ENCODE assay signal across 10 cellular contexts in genomic region chr7:106344861-106345260, GRCh38.
DNase-seq lines count a peak whose midpoint lies in the region; ATAC-seq and TF ChIP-seq lines count a peak whose summit lies in the region.
"Had no signal": no experiment of that assay in that cellular context is flagged by ENCODE, and none has a peak within 500 bp of the region (broad histone marks: within the 10 kb centered on the region; RNA-seq: fewer than 3 reads in every experiment).

No MANE protein-coding gene starts in this region.

- H3K23ac ChIP-seq in mesenchymal stem cell (ENCODE audit: low read length in 2 of 2), result no peak overlapping the region

- H3K18ac ChIP-seq in mesenchymal stem cell (ENCODE audit: low read depth in 1 of 2, low read length in 2 of 2), result no peak overlapping the region

- H3K9me3 ChIP-seq in CD4-positive, CD25-positive, alpha-beta regulatory T cell (ENCODE audit: control insufficient read depth in 2 of 2, low read length in 2 of 2), result peaks cover 10 to 16% of the 10 kb centered on the region in 2 experiments
- peaks cover 45% of the 10 kb centered on the region for H3K9me3 ChIP-seq in mesenchymal stem cell (ENCODE audit: control insufficient read depth, low read length)

- H2AK5ac ChIP-seq in mesenchymal stem cell (ENCODE audit: low read length, severe bottlenecking), result no peak overlapping the region

- peaks cover 23% of the 10 kb centered on the region for H3K4me1 ChIP-seq in CD4-positive, CD25-positive, alpha-beta regulatory T cell (ENCODE audit: control insufficient read depth, insufficient read depth, low read length, poor library complexity, severe bottlenecking)
- peaks cover 1% of the 10 kb centered on the region for H3K4me1 ChIP-seq in mesenchymal stem cell (ENCODE audit: control insufficient read depth, insufficient read depth, low read depth, low read length)

- no peak overlapping the region for H3K4me2 ChIP-seq in mesenchymal stem cell (ENCODE audit: low read length, poor library complexity, severe bottlenecking)

- H3K9ac ChIP-seq in mesenchymal stem cell (ENCODE audit: low read length), result peak overlapping the region; percentile 81

- no peaks in the 10 kb centered on the region for H3K36me3 Mint-ChIP-seq in CD4-positive, CD25-positive, alpha-beta regulatory T cell
- peaks cover 28% of the 10 kb centered on the region for H3K36me3 Mint-ChIP-seq in activated naive CD8-positive, alpha-beta T cell
- peaks cover 4 to 14% (median 10%) of the 10 kb centered on the region in 3 donors for H3K36me3 Mint-ChIP-seq in immature natural killer cell

- H4K91ac ChIP-seq in mesenchymal stem cell (ENCODE audit: low read length), result no peak overlapping the region

- no peak for TF ChIP-seq CTCF in NB4 (IDR thresholded peaks at IDR 0.05; ENCODE audit: low read depth, low read length)

- no peak overlapping the region for H3K4ac ChIP-seq in mesenchymal stem cell (ENCODE audit: low read depth in 1 of 2, low read length in 2 of 2)

- no peak overlapping the region for H3K27ac ChIP-seq in CD4-positive, CD25-positive, alpha-beta regulatory T cell (ENCODE audit: insufficient read depth, low read length, poor library complexity, severe bottlenecking)
- H3K27ac ChIP-seq in mesenchymal stem cell (ENCODE audit: low read length, poor library complexity, severe bottlenecking), result no peak overlapping the region
- H3K27ac ChIP-seq: VCaP had no signal

- H3K27ac Mint-ChIP-seq in CD4-positive, CD25-positive, alpha-beta regulatory T cell, result peak overlapping the region in 2 of 3 donors; percentile 5 to 15
- peak overlapping the region; percentile 94 for H3K27ac Mint-ChIP-seq in activated naive CD8-positive, alpha-beta T cell
- peak overlapping the region in 2 of 6 donors; percentile 5 to 66 for H3K27ac Mint-ChIP-seq in immature natural killer cell

- H3K4me3 Mint-ChIP-seq in CD4-positive, CD25-positive, alpha-beta regulatory T cell, result no peak overlapping the region
- H3K4me3 Mint-ChIP-seq in activated naive CD8-positive, alpha-beta T cell, result peak overlapping the region; percentile 80
- H3K4me3 Mint-ChIP-seq in immature natural killer cell, result no peak overlapping the region

- no peak overlapping the region for H2BK15ac ChIP-seq in mesenchymal stem cell (ENCODE audit: low read depth, poor library complexity, severe bottlenecking)

- no peak overlapping the region for H2BK120ac ChIP-seq in mesenchymal stem cell (ENCODE audit: low read depth, low read length)

- 79% methylated on average over 4 of the region's 4 CpGs for WGBS in mesenchymal stem cell

- H3K27me3 ChIP-seq in CD4-positive, CD25-positive, alpha-beta regulatory T cell (ENCODE audit: control insufficient read depth, insufficient read depth, low read length), result no peaks in the 10 kb centered on the region
- no peaks in the 10 kb centered on the region for H3K27me3 ChIP-seq in mesenchymal stem cell (ENCODE audit: control insufficient read depth in 1 of 2, insufficient read depth in 1 of 2, low read length in 2 of 2)

- ATAC-seq in CD4-positive, CD25-positive, alpha-beta regulatory T cell (ENCODE audit: low read depth in 2 of 2), result no peak
- ATAC-seq in GM18868 (IDR thresholded peaks at IDR 0.05; ENCODE audit: unreplicated experiment), result no peak

- peaks cover 12% of the 10 kb centered on the region for H3K27me3 Mint-ChIP-seq in CD4-positive, CD25-positive, alpha-beta regulatory T cell
- no peaks in the 10 kb centered on the region for H3K27me3 Mint-ChIP-seq in activated naive CD8-positive, alpha-beta T cell
- peaks cover 7 to 9% (median 8%) of the 10 kb centered on the region in 3 donors for H3K27me3 Mint-ChIP-seq in immature natural killer cell (ENCODE audit: low read depth in 3 of 3)

- H4K8ac ChIP-seq in mesenchymal stem cell (ENCODE audit: low read length), result no peak overlapping the region

- H2BK5ac ChIP-seq in mesenchymal stem cell (ENCODE audit: low read depth, low read length, poor library complexity, severe bottlenecking), result no peak overlapping the region

- DNase-seq in CD4-positive, CD25-positive, alpha-beta regulatory T cell, result no peak
- peak; percentile 93 for DNase-seq in NB4 (ENCODE audit: low read depth)
- DNase-seq in mesenchymal stem cell, result peak; percentile 92
- no peak for DNase-seq in NCI-H524 treated with DMSO at 0.1 percent for 48 hours (lab: John Stamatoyannopoulos, UW)
- no peak for DNase-seq in immature natural killer cell
- DNase-seq in DMS 273 (lab: John Stamatoyannopoulos, UW; ENCODE audit: unreplicated experiment), result no peak
- DNase-seq: NCI-H82 had no signal

- no peak overlapping the region for H2AFZ ChIP-seq in mesenchymal stem cell (ENCODE audit: low read depth, low read length)

- H3K79me1 ChIP-seq in mesenchymal stem cell (replicated peaks; ENCODE audit: low read length, poor library complexity, severe bottlenecking), result no peaks in the 10 kb centered on the region

- peaks cover 4 to 42% (median 17%) of the 10 kb centered on the region in 7 donors for H3K9me3 Mint-ChIP-seq in CD4-positive, CD25-positive, alpha-beta regulatory T cell
- H3K9me3 Mint-ChIP-seq in activated naive CD8-positive, alpha-beta T cell (ENCODE audit: low read depth), result peaks cover 37% of the 10 kb centered on the region
- peaks cover 21 to 46% (median 30%) of the 10 kb centered on the region in 6 donors for H3K9me3 Mint-ChIP-seq in immature natural killer cell

- TF ChIP-seq POLR2A in NB4 (IDR thresholded peaks at IDR 0.05; ENCODE audit: extremely low read depth, insufficient read length), result no peak

- H3K14ac ChIP-seq in mesenchymal stem cell (ENCODE audit: low read length in 2 of 2), result no peak overlapping the region

- no peaks in the 10 kb centered on the region for H3K36me3 ChIP-seq in CD4-positive, CD25-positive, alpha-beta regulatory T cell (ENCODE audit: control insufficient read depth, insufficient read depth, low read length)
- H3K36me3 ChIP-seq in mesenchymal stem cell (ENCODE audit: control insufficient read depth in 1 of 2, insufficient read depth in 2 of 2, low read depth in 1 of 2, low read length in 2 of 2), result no peaks in the 10 kb centered on the region

- H2BK12ac ChIP-seq in mesenchymal stem cell (ENCODE audit: low read length in 2 of 2), result no peak overlapping the region

- no peak overlapping the region for H3K4me3 ChIP-seq in CD4-positive, CD25-positive, alpha-beta regulatory T cell (ENCODE audit: low read depth, low read length)
- H3K4me3 ChIP-seq in NB4 (ENCODE audit: low read depth, low read length) (no peak overlapping the region), mesenchymal stem cell (ENCODE audit: insufficient read depth in 1 of 2, low read depth in 1 of 2, low read length in 2 of 2) (no peak overlapping the region)

- H3K4me1 Mint-ChIP-seq in CD4-positive, CD25-positive, alpha-beta regulatory T cell, result peaks cover 30 to 45% (median 36%) of the 10 kb centered on the region in 4 donors
- H3K4me1 Mint-ChIP-seq in activated naive CD8-positive, alpha-beta T cell (ENCODE audit: low read depth), result peaks cover 52% of the 10 kb centered on the region
- H3K4me1 Mint-ChIP-seq in immature natural killer cell, result peaks cover 28% of the 10 kb centered on the region in 2 donors

Comparison
In these comparisons a context has a peak if more than half of its experiments do, and no peak if none do; other contexts are left out.
1. DNase-seq: peak in NB4 (single experiment) and mesenchymal stem cell (single experiment); none in CD4-positive, CD25-positive, alpha-beta regulatory T cell (0 of 3), NCI-H524 treated with DMSO at 0.1 percent for 48 hours (single experiment), immature natural killer cell (0 of 3) and DMS 273 (single experiment).